9 cellular contexts compared by ENCODE assay signal in genomic region chr11:77410076-77410827, GRCh38.
DNase-seq lines count a peak whose midpoint lies in the region; ATAC-seq and TF ChIP-seq lines count a peak whose summit lies in the region.
"Had no signal": no experiment of that assay in that cellular context is flagged by ENCODE, and none has a peak within 500 bp of the region (broad histone marks: within the 10 kb centered on the region; RNA-seq: fewer than 3 reads in every experiment).

No MANE protein-coding gene starts in this region.

- no peak for DNase-seq in CD4-positive, alpha-beta T cell
- DNase-seq in HCT116 (ENCODE audit: low read depth, low spot score) (no peak), natural killer cell (no peak), SW 1271 (lab: John Stamatoyannopoulos, UW) (no peak), WERI-Rb-1 (no peak), NCI-H1436 (lab: John Stamatoyannopoulos, UW) (no peak)
- no peak for DNase-seq in activated naive CD8-positive, alpha-beta T cell treated with anti-CD3 and anti-CD28 coated beads, Interleukin-2, amount 10 ng/mL, durations not matched to agents 7 days and 5 days
- DNase-seq: NCI-H1436 treated with DMSO at 0.1 percent for 48 hours had no signal

- H3K36me3 ChIP-seq in HCT116 (ENCODE audit: control insufficient read depth in 1 of 2, insufficient read depth in 2 of 2, low read length in 2 of 2): no peaks in the 10 kb centered on the region
- H3K36me3 ChIP-seq in WERI-Rb-1: no peaks in the 10 kb centered on the region; the same call in 1 of the 2 replicates

- TF ChIP-seq RAD21 in HCT116 (IDR thresholded peaks at IDR 0.05; ENCODE audit: low read depth): no peak

- ATAC-seq in CD4-positive, alpha-beta T cell (ENCODE audit: poor library complexity): no peak
- ATAC-seq in HCT116 (no peak), natural killer cell (no peak), GM21515 (IDR thresholded peaks at IDR 0.05; ENCODE audit: unreplicated experiment) (no peak)
- no peak for ATAC-seq in activated naive CD8-positive, alpha-beta T cell treated with anti-CD3 and anti-CD28 coated beads, Interleukin-2, amount 10 ng/mL, durations not matched to agents 7 days and 5 days (ENCODE audit: low read depth)

- H3K4me1 Mint-ChIP-seq in CD4-positive, alpha-beta T cell (ENCODE audit: low read depth): peaks cover 42% of the 10 kb centered on the region
- peaks cover 49% of the 10 kb centered on the region for H3K4me1 Mint-ChIP-seq in activated naive CD8-positive, alpha-beta T cell treated with anti-CD3 and anti-CD28 coated beads, Interleukin-2, amount 10 ng/mL, durations not matched to agents 7 days and 5 days
- H3K4me1 Mint-ChIP-seq in natural killer cell: peaks cover 28 to 38% of the 10 kb centered on the region in 2 donors

- POLR2A ChIA-PET in CD4-positive, alpha-beta T cell (lab: Charles Lee): no interaction called here
- POLR2A ChIA-PET in HCT116 (lab: Charles Lee): no interaction called here
- POLR2A ChIA-PET in activated naive CD8-positive, alpha-beta T cell treated with anti-CD3 and anti-CD28 coated beads, Interleukin-2, amount 10 ng/mL, durations not matched to agents 7 days and 5 days (lab: Charles Lee): interaction anchor here (1.7 kb wide), 1 partner anchor 225 kb away, joined by 6 read pairs; no protein-coding TSS in a partner anchor

- H3K27ac Mint-ChIP-seq in CD4-positive, alpha-beta T cell: peak overlapping the region; percentile 5
- peak overlapping the region; percentile 19 for H3K27ac Mint-ChIP-seq in activated naive CD8-positive, alpha-beta T cell treated with anti-CD3 and anti-CD28 coated beads, Interleukin-2, amount 10 ng/mL, durations not matched to agents 7 days and 5 days
- H3K27ac Mint-ChIP-seq in natural killer cell: peak overlapping the region; percentile 77 to 93

- H4K20me1 ChIP-seq in HCT116 (ENCODE audit: insufficient read depth): no peaks in the 10 kb centered on the region

- H3K79me2 ChIP-seq in HCT116 (ENCODE audit: insufficient read depth, low read length): peaks cover 46% of the 10 kb centered on the region

- TF ChIP-seq CTCF in CD4-positive, alpha-beta T cell (IDR thresholded peaks at IDR 0.05): no peak
- TF ChIP-seq CTCF in HCT116 (IDR thresholded peaks at IDR 0.05 in 2 of 3, conservative IDR thresholded peaks at IDR 0.05 in 1 of 3; ENCODE audit: borderline replicate concordance in 1 of 3, insufficient read depth in 1 of 3, low read depth in 2 of 3, low read length in 2 of 3): no peak
- TF ChIP-seq CTCF in natural killer cell (IDR thresholded peaks at IDR 0.05): no peak
- TF ChIP-seq CTCF in WERI-Rb-1 (IDR thresholded peaks at IDR 0.05; ENCODE audit: low read depth, low read length): no peak

- no peaks in the 10 kb centered on the region for H3K9me3 Mint-ChIP-seq in CD4-positive, alpha-beta T cell
- no peaks in the 10 kb centered on the region for H3K9me3 Mint-ChIP-seq in activated naive CD8-positive, alpha-beta T cell treated with anti-CD3 and anti-CD28 coated beads, Interleukin-2, amount 10 ng/mL, durations not matched to agents 7 days and 5 days
- H3K9me3 Mint-ChIP-seq in natural killer cell: no peaks in the 10 kb centered on the region

- H3K4me3 Mint-ChIP-seq in CD4-positive, alpha-beta T cell: peak overlapping the region; percentile 71
- peak overlapping the region; percentile 95 for H3K4me3 Mint-ChIP-seq in activated naive CD8-positive, alpha-beta T cell treated with anti-CD3 and anti-CD28 coated beads, Interleukin-2, amount 10 ng/mL, durations not matched to agents 7 days and 5 days
- peak overlapping the region; percentile 93 for H3K4me3 Mint-ChIP-seq in natural killer cell

- peaks cover 15 to 43% of the 10 kb centered on the region in 2 experiments; a peak in 3 of 4 replicates for H3K4me1 ChIP-seq in HCT116 (ENCODE audit: control insufficient read depth in 1 of 2, insufficient read depth in 2 of 2, low read length in 2 of 2)

- H3K9ac ChIP-seq in HCT116 (ENCODE audit: low read length): no peak overlapping the region

- H3K9me3 ChIP-seq in CD4-positive, alpha-beta T cell (ENCODE audit: control insufficient read depth, low read length): no peaks in the 10 kb centered on the region
- H3K9me3 ChIP-seq in HCT116 (ENCODE audit: control insufficient read depth in 1 of 2, insufficient read depth in 1 of 2, low read depth in 1 of 2, low read length in 2 of 2): no peaks in the 10 kb centered on the region
- no peaks in the 10 kb centered on the region for H3K9me3 ChIP-seq in WERI-Rb-1 (ENCODE audit: severe bottlenecking)

- no peaks in the 10 kb centered on the region for H3K9me2 ChIP-seq in HCT116 (ENCODE audit: insufficient read depth)

- no peak overlapping the region for H3K27ac ChIP-seq in CD4-positive, alpha-beta T cell (ENCODE audit: low read depth, low read length)
- H3K27ac ChIP-seq in HCT116 (ENCODE audit: low read depth, low read length) (no peak overlapping the region), WERI-Rb-1 (no peak overlapping the region)

- H3K4me3 ChIP-seq in HCT116 (replicated peaks in 1 of 2; ENCODE audit: low read depth in 1 of 2, low read length in 2 of 2) (0 out of 4 replicates have a peak overlapping the region, but pooled peaks of 1 of the 2 experiments have one; percentile 5), WERI-Rb-1 (ENCODE audit: low read depth, low read length) (no peak overlapping the region)

- TSS peak; percentile 34 for BruUV-seq in HCT116 (replicated peaks; lab: Mats Ljungman, UMichigan)

- CTCF ChIA-PET in CD4-positive, alpha-beta T cell (lab: Charles Lee): interaction anchor here (0.9 kb wide), 1 partner anchor 209 kb away, joined by 3 read pairs; no protein-coding TSS in a partner anchor
- CTCF ChIA-PET in HCT116 (lab: Charles Lee): no interaction called here

- H3K4me2 ChIP-seq in HCT116 (ENCODE audit: low read length): peak overlapping the region; percentile 89

- no peak for TF ChIP-seq POLR2A in HCT116 (IDR thresholded peaks at IDR 0.05; ENCODE audit: borderline replicate concordance, extremely low read depth, insufficient read depth, insufficient read length)

- intact Hi-C loops in CD4-positive, alpha-beta T cell (cut with DNase I, micrococcal nuclease): loop anchor here in 1 of 2 experiments (2.0 to 5.0 kb wide), 2 partner anchors 62 to 139 kb away; partner anchors contain the start of gene PAK1
- intact Hi-C loops in HCT116 (cut with micrococcal nuclease): no loop called here
- intact Hi-C loops in natural killer cell (cut with micrococcal nuclease): no loop called here

- RAD21 ChIA-PET in HCT116 (lab: Charles Lee; ENCODE audit: low non-redundant PET in 1 of 2, low total read pairs in 2 of 2, uncharacterized antibody in 2 of 2, unreplicated experiment in 2 of 2): no interaction called here

- no peaks in the 10 kb centered on the region for H3K27me3 ChIP-seq in CD4-positive, alpha-beta T cell (ENCODE audit: control insufficient read depth, insufficient read depth, low read length)
- no peaks in the 10 kb centered on the region for H3K27me3 ChIP-seq in HCT116 (ENCODE audit: insufficient read depth, low read length)
- H3K27me3 ChIP-seq in WERI-Rb-1 (ENCODE audit: insufficient read depth, low read depth, severe bottlenecking): no peaks in the 10 kb centered on the region

- no peaks in the 10 kb centered on the region for H3K27me3 Mint-ChIP-seq in CD4-positive, alpha-beta T cell
- no peaks in the 10 kb centered on the region for H3K27me3 Mint-ChIP-seq in activated naive CD8-positive, alpha-beta T cell treated with anti-CD3 and anti-CD28 coated beads, Interleukin-2, amount 10 ng/mL, durations not matched to agents 7 days and 5 days
- no peaks in the 10 kb centered on the region for H3K27me3 Mint-ChIP-seq in natural killer cell (ENCODE audit: low read depth in 2 of 2)

- no peak overlapping the region for H2AFZ ChIP-seq in HCT116 (ENCODE audit: low read depth, low read length, poor library complexity, severe bottlenecking)

- no peaks in the 10 kb centered on the region for H3K36me3 Mint-ChIP-seq in CD4-positive, alpha-beta T cell (ENCODE audit: low read depth)
- H3K36me3 Mint-ChIP-seq in activated naive CD8-positive, alpha-beta T cell treated with anti-CD3 and anti-CD28 coated beads, Interleukin-2, amount 10 ng/mL, durations not matched to agents 7 days and 5 days: peaks cover 21% of the 10 kb centered on the region
- no peaks in the 10 kb centered on the region for H3K36me3 Mint-ChIP-seq in natural killer cell

TF ChIP-seq in HCT116, 20 proteins besides CTCF, POLR2A, EP300 and RAD21 (continues in another document):
- TF ChIP-seq FOSL1 (IDR thresholded peaks at IDR 0.05; ENCODE audit: low read depth): no peak
- no peak for TF ChIP-seq CBX3 (IDR thresholded peaks at IDR 0.05; ENCODE audit: low read depth)
- TF ChIP-seq EZH2phosphoT487 (IDR thresholded peaks at IDR 0.05; ENCODE audit: borderline replicate concordance): no peak
- no peak for TF ChIP-seq ZNF274 (IDR thresholded peaks at IDR 0.05; ENCODE audit: low read depth, low read length)
- no peak for TF ChIP-seq EZH2 (IDR thresholded peaks at IDR 0.05)
- TF ChIP-seq POLR2AphosphoS5 (IDR thresholded peaks at IDR 0.05; ENCODE audit: low read depth, low read length): no peak
- TF ChIP-seq SP1 (IDR thresholded peaks at IDR 0.05; ENCODE audit: low read depth): no peak
- no peak for TF ChIP-seq MAX (IDR thresholded peaks at IDR 0.05)
- TF ChIP-seq SRF (IDR thresholded peaks at IDR 0.05; ENCODE audit: low read depth): no peak
- no peak for TF ChIP-seq SIN3A (IDR thresholded peaks at IDR 0.05; ENCODE audit: low read depth)

Comparison
In these comparisons a context has a peak if more than half of its experiments do, and no peak if none do; other contexts are left out.
1. H3K27ac Mint-ChIP-seq: peak in every context shown above with its lines; median percentile 85 in natural killer cell; 19 in activated naive CD8-positive, alpha-beta T cell treated with anti-CD3 and anti-CD28 coated beads, Interleukin-2, amount 10 ng/mL, durations not matched to agents 7 days and 5 days; 5 in CD4-positive, alpha-beta T cell.